11 cellular contexts compared by ENCODE assay signal in genomic region chr15:99441871-99442267, GRCh38.
DNase-seq lines count a peak whose midpoint lies in the region; ATAC-seq and TF ChIP-seq lines count a peak whose summit lies in the region.
"Had no signal": no experiment of that assay in that cellular context is flagged by ENCODE, and none has a peak within 500 bp of the region (broad histone marks: within the 10 kb centered on the region; RNA-seq: fewer than 3 reads in every experiment).

No MANE protein-coding gene starts in this region.

- TF ChIP-seq CTCF in thyroid gland (IDR thresholded peaks at IDR 0.05) = no peak

- DNase-seq in activated CD8-positive, alpha-beta memory T cell treated with anti-CD3 and anti-CD28 coated beads for 24 hours = peak; percentile 56
- no peak for DNase-seq in activated CD8-positive, alpha-beta memory T cell treated with anti-CD3 and anti-CD28 coated beads, Interleukin-2, amount 50 U/mL, for 4 hours
- peak in 1 of 2 donors; percentile 21 for DNase-seq in thyroid gland
- no peak for DNase-seq in DMS 273 treated with DMSO at 0.1 percent for 48 hours (lab: John Stamatoyannopoulos, UW)
- no peak for DNase-seq in A172 (ENCODE audit: low spot score)
- DNase-seq: activated CD4-positive, alpha-beta T cell treated with anti-CD3 and anti-CD28 coated beads, Interleukin-2, amount 50 U/mL, for 4 hours; amygdala; H9 had no signal

- TF ChIP-seq POLR2A in thyroid gland (IDR thresholded peaks at IDR 0.05) = no peak

- intact Hi-C loops in thyroid gland (cut with DNase I) = no loop called here

- H3K4me1 ChIP-seq in mesodermal cell (ENCODE audit: control insufficient read depth, insufficient read depth, low read length, poor library complexity, severe bottlenecking) (peaks cover 42% of the 10 kb centered on the region), thyroid gland (peaks cover 9 to 29% of the 10 kb centered on the region in 2 donors)

- 88 to 100% methylated on average over 1 to 2 of the region's 4 CpGs for WGBS in mesodermal cell (ENCODE audit: insufficient coverage in 2 of 2), 2 experiments
- 69 to 81% methylated on average over 4 of the region's 4 CpGs for WGBS in thyroid gland, 2 donors

- H3K9me3 ChIP-seq in mesodermal cell (ENCODE audit: control insufficient read depth, low read length) (no peaks in the 10 kb centered on the region), thyroid gland (no peaks in the 10 kb centered on the region)

- H3K27me3 ChIP-seq in thyroid gland = no peaks in the 10 kb centered on the region

- H3K27ac ChIP-seq in cingulate gyrus (ENCODE audit: low read depth, low read length) (peak overlapping the region; percentile 60), mesodermal cell (ENCODE audit: low read depth, low read length, severe bottlenecking) (peak overlapping the region; percentile 65), thyroid gland (peak overlapping the region in 2 of 3 donors; percentile 53 to 72)

- ATAC-seq in HG03460 (IDR thresholded peaks at IDR 0.05; ENCODE audit: unreplicated experiment) = no peak

- H3K4me3 ChIP-seq in mesodermal cell (ENCODE audit: extremely low read depth, insufficient read depth, low read length, poor library complexity, severe bottlenecking) (no peak overlapping the region), thyroid gland (replicated peaks in 1 of 3) (no peak overlapping the region)

- H3K36me3 ChIP-seq in mesodermal cell (ENCODE audit: control insufficient read depth, insufficient read depth, low read length) (no peaks in the 10 kb centered on the region), thyroid gland (no peaks in the 10 kb centered on the region)
